11 cellular contexts compared by ENCODE assay signal in genomic region chr2:218859994-218860831, GRCh38.
DNase-seq lines count a peak whose midpoint lies in the region; ATAC-seq lines count a peak whose summit lies in the region.
"Had no signal": no experiment of that assay in that cellular context is flagged by ENCODE, and none has a peak within 500 bp of the region (broad histone marks: within the 10 kb centered on the region; RNA-seq: fewer than 3 reads in every experiment).

No MANE protein-coding gene starts in this region.

- no peak for ATAC-seq in stimulated activated effector memory CD8-positive, alpha-beta T cell treated with anti-CD3 and anti-CD28 coated beads, Interleukin-12 subunit alpha, Interleukin-12 subunit beta, amount 100 ng/mL, for 72 hours
- no peak for ATAC-seq in GM21619 (IDR thresholded peaks at IDR 0.05; ENCODE audit: unreplicated experiment)
- ATAC-seq in GM18517 (IDR thresholded peaks at IDR 0.05; ENCODE audit: unreplicated experiment): no peak

- H3K9me3 ChIP-seq in iPS-18c (ENCODE audit: control insufficient read depth, insufficient read depth, low read length): peaks cover 3% of the 10 kb centered on the region

- peaks cover 24% of the 10 kb centered on the region for H3K4me1 Mint-ChIP-seq in activated naive CD8-positive, alpha-beta T cell (ENCODE audit: low read depth)
- H3K4me1 Mint-ChIP-seq in stimulated activated effector memory CD8-positive, alpha-beta T cell treated with anti-CD3 and anti-CD28 coated beads, Interleukin-12 subunit alpha, Interleukin-12 subunit beta, amount 100 ng/mL, for 72 hours: peaks cover 26% of the 10 kb centered on the region

- H3K4me3 Mint-ChIP-seq in activated naive CD8-positive, alpha-beta T cell: peak overlapping the region; percentile 70
- H3K4me3 Mint-ChIP-seq in stimulated activated effector memory CD8-positive, alpha-beta T cell treated with anti-CD3 and anti-CD28 coated beads, Interleukin-12 subunit alpha, Interleukin-12 subunit beta, amount 100 ng/mL, for 72 hours: peak overlapping the region; percentile 67

- H3K27ac Mint-ChIP-seq in activated naive CD8-positive, alpha-beta T cell: no peak overlapping the region
- H3K27ac Mint-ChIP-seq in stimulated activated effector memory CD8-positive, alpha-beta T cell treated with anti-CD3 and anti-CD28 coated beads, Interleukin-12 subunit alpha, Interleukin-12 subunit beta, amount 100 ng/mL, for 72 hours: no peak overlapping the region

- peak overlapping the region; percentile 16 for H3K4me3 ChIP-seq in iPS-18c (ENCODE audit: insufficient read depth, low read depth, low read length)

- H3K27me3 Mint-ChIP-seq in activated naive CD8-positive, alpha-beta T cell: peaks cover 50% of the 10 kb centered on the region

- H3K36me3 Mint-ChIP-seq in activated naive CD8-positive, alpha-beta T cell: no peaks in the 10 kb centered on the region
- no peaks in the 10 kb centered on the region for H3K36me3 Mint-ChIP-seq in stimulated activated effector memory CD8-positive, alpha-beta T cell treated with anti-CD3 and anti-CD28 coated beads, Interleukin-12 subunit alpha, Interleukin-12 subunit beta, amount 100 ng/mL, for 72 hours

- DNase-seq in NCI-H748 (lab: John Stamatoyannopoulos, UW; ENCODE audit: unreplicated experiment): peak; percentile 30
- no peak for DNase-seq in NCI-H748 treated with DMSO at 0.1 percent for 48 hours (lab: John Stamatoyannopoulos, UW)
- DNase-seq in stimulated activated effector memory CD8-positive, alpha-beta T cell treated with anti-CD3 and anti-CD28 coated beads, Interleukin-12 subunit alpha, Interleukin-12 subunit beta, amount 100 ng/mL, for 72 hours (ENCODE audit: low spot score in 2 of 2): no peak
- DNase-seq in NOMO-1 treated with DMSO at 0.1 percent for 48 hours (lab: John Stamatoyannopoulos, UW; ENCODE audit: unreplicated experiment): no peak
- DNase-seq: 8988T; effector CD4-positive, alpha-beta T cell; NCI-H1105 had no signal

- H3K9me3 Mint-ChIP-seq in activated naive CD8-positive, alpha-beta T cell (ENCODE audit: low read depth): no peaks in the 10 kb centered on the region
- no peaks in the 10 kb centered on the region for H3K9me3 Mint-ChIP-seq in stimulated activated effector memory CD8-positive, alpha-beta T cell treated with anti-CD3 and anti-CD28 coated beads, Interleukin-12 subunit alpha, Interleukin-12 subunit beta, amount 100 ng/mL, for 72 hours
